Comparison of ENCODE assay signal across 16 cellular contexts in the genomic region with DNA sequence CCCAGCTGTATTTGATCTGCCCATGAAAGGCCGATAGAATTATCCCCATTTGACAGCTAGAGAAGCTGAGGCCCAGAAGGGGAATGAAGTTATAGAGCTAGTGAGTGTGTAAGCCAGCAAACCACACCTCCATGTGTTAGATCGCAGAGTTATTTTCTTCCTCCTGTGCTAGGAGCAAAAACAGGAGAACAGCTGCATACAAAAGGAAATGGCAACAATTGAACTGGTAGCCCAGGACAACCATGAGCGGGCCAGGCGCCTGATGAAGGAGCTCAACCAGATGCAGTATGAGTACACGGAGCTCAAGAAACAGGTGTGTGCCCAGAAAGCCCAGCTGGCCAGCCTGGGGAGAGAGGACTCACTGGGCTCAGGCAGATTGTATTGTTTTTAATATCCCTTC.
"Had no signal": no experiment of that assay in that cellular context is flagged by ENCODE, and none has a peak within 500 bp of the region (broad histone marks: within the 10 kb centered on the region; RNA-seq: fewer than 3 reads in every experiment).

No MANE protein-coding gene starts in this region.

- H3K27ac ChIP-seq: adrenal gland, colonic mucosa, parathyroid adenoma, tibial nerve, vagina had no signal

- H3K27ac Mint-ChIP-seq: activated B cell treated with CpG ODN at 0.5 μM for 24 hours; activated CD8-positive, alpha-beta memory T cell treated with anti-CD3 and anti-CD28 coated beads, Interleukin-2, amount 10 ng/mL, durations not matched to agents 7 days and 5 days had no signal

- ATAC-seq: activated CD8-positive, alpha-beta memory T cell treated with anti-CD3 and anti-CD28 coated beads, Interleukin-2, amount 10 ng/mL, durations not matched to agents 7 days and 5 days had no signal

- H3K4me1 ChIP-seq: colonic mucosa, parathyroid adenoma, tibial nerve, vagina had no signal

- H3K79me2 ChIP-seq: parathyroid adenoma had no signal

- H3K9me3 ChIP-seq: adrenal gland, colonic mucosa, tibial nerve, vagina had no signal

- DNase-seq: activated B cell treated with CpG ODN at 0.5 μM for 24 hours; activated CD4-positive, alpha-beta T cell treated with anti-CD3 and anti-CD28 coated beads, Interleukin-2, amount 50 U/mL, for 1 hour; activated CD8-positive, alpha-beta memory T cell treated with anti-CD3 and anti-CD28 coated beads, Interleukin-2, amount 10 ng/mL, durations not matched to agents 7 days and 5 days; activated gamma-delta T cell treated with Interleukin-2 at 50 U/mL for 16 hours; activated T-cell treated with anti-CD3 and anti-CD28 coated beads, Interleukin-2, amount 50 U/mL, for 48 hours; adrenal gland; colonic mucosa; hypothalamus; kidney glomerular epithelial cell; retina; small intestine; T-helper 2 cell had no signal

- H3K4me3 ChIP-seq: adrenal gland, colonic mucosa, tibial nerve, vagina had no signal

- H2AFZ ChIP-seq: parathyroid adenoma had no signal

- H3K4me3 Mint-ChIP-seq: activated B cell treated with CpG ODN at 0.5 μM for 24 hours; activated CD8-positive, alpha-beta memory T cell treated with anti-CD3 and anti-CD28 coated beads, Interleukin-2, amount 10 ng/mL, durations not matched to agents 7 days and 5 days had no signal

- H3K9me3 Mint-ChIP-seq: activated B cell treated with CpG ODN at 0.5 μM for 24 hours had no signal

- H3K36me3 ChIP-seq: colonic mucosa had no signal

- H3K27me3 Mint-ChIP-seq: activated B cell treated with CpG ODN at 0.5 μM for 24 hours; activated CD8-positive, alpha-beta memory T cell treated with anti-CD3 and anti-CD28 coated beads, Interleukin-2, amount 10 ng/mL, durations not matched to agents 7 days and 5 days had no signal

- H3K27me3 ChIP-seq: adrenal gland, colonic mucosa, tibial nerve, vagina had no signal

- FAIRE-seq: small intestine, TTC549 had no signal

- H3K9ac ChIP-seq: parathyroid adenoma had no signal
